1 cellular context compared by ENCODE assay signal in the genomic region with DNA sequence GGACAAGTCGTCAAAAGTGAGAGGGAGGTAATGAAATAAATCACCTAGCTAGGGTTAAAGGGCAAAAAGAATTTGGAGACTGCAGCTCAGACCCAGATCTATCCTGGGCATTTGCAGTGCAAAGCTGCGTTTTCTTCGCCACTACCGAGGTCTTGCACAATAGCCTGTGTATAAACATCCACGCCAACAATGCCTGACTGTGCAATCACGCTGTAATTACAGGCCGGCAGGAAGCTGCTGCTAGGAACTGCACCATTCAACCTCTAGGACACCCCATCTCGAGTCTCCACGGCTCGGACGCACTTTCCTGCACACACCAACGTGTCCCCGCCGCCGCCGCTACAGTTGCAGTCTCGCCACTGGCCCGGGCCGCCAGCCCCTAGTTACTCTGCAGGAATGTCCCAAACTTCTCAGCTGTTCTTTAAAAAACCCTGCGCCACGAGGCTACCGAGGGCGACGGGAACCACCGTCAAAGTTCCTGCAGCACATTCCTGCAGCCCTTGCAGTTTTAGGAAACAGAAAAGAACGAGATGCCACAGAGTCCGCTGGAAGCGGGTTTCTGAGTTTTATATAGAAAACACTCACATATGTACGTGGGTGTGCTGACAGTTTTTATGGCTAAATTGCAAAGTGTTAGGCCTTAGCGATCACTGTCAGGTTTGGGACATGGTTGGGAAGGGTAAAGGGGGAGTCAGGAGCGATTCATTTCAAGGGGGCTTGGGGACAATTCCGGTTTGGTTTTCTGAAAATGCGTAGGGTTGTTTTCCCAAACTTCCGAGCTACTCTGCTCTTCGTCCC.
TF ChIP-seq lines count a peak whose summit lies in the region.

No MANE protein-coding gene starts in this region.

TF ChIP-seq in HepG2, 621 proteins besides CTCF, POLR2A, EP300 and RAD21 (continued from another document and continues in another):
- peak; percentile 74; the same call in 1 of the 2 replicates for TF ChIP-seq KDM3A (CRISPR knock-in tag; IDR thresholded peaks at IDR 0.05; ENCODE audit: low read depth)
- TF ChIP-seq, protein P1, sequence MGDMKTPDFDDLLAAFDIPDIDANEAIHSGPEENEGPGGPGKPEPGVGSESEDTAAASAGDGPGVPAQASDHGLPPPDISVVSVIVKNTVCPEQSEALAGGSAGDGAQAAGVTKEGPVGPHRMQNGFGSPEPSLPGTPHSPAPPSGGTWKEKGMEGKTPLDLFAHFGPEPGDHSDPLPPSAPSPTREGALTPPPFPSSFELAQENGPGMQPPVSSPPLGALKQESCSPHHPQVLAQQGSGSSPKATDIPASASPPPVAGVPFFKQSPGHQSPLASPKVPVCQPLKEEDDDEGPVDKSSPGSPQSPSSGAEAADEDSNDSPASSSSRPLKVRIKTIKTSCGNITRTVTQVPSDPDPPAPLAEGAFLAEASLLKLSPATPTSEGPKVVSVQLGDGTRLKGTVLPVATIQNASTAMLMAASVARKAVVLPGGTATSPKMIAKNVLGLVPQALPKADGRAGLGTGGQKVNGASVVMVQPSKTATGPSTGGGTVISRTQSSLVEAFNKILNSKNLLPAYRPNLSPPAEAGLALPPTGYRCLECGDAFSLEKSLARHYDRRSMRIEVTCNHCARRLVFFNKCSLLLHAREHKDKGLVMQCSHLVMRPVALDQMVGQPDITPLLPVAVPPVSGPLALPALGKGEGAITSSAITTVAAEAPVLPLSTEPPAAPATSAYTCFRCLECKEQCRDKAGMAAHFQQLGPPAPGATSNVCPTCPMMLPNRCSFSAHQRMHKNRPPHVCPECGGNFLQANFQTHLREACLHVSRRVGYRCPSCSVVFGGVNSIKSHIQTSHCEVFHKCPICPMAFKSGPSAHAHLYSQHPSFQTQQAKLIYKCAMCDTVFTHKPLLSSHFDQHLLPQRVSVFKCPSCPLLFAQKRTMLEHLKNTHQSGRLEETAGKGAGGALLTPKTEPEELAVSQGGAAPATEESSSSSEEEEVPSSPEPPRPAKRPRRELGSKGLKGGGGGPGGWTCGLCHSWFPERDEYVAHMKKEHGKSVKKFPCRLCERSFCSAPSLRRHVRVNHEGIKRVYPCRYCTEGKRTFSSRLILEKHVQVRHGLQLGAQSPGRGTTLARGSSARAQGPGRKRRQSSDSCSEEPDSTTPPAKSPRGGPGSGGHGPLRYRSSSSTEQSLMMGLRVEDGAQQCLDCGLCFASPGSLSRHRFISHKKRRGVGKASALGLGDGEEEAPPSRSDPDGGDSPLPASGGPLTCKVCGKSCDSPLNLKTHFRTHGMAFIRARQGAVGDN (CRISPR knock-in tag; IDR thresholded peaks at IDR 0.05) = peak; percentile 86
- peak; percentile 56 for TF ChIP-seq KAT8 (CRISPR knock-in tag; IDR thresholded peaks at IDR 0.05)
- peak; percentile 35; the same call in 1 of the 2 replicates for TF ChIP-seq ZNF143 (CRISPR knock-in tag; IDR thresholded peaks at IDR 0.05)
- TF ChIP-seq HNRNPK (IDR thresholded peaks at IDR 0.05; ENCODE audit: low read depth, low read length, poor library complexity, severe bottlenecking) = no peak
- peak; percentile 86 for TF ChIP-seq ETV5 (CRISPR knock-in tag; IDR thresholded peaks at IDR 0.05; ENCODE audit: borderline replicate concordance)
- TF ChIP-seq SRF (IDR thresholded peaks at IDR 0.05; ENCODE audit: low read depth, low read length) = peak; percentile 39; the same call in 1 of the 2 replicates
- no peak for TF ChIP-seq ZNF879 (CRISPR knock-in tag; IDR thresholded peaks at IDR 0.05)
- no peak for TF ChIP-seq DNMT1 (CRISPR knock-in tag; IDR thresholded peaks at IDR 0.05)
- no peak for TF ChIP-seq ZNF850 (CRISPR knock-in tag; conservative IDR thresholded peaks at IDR 0.05)
- TF ChIP-seq MATR3 (CRISPR knock-in tag; IDR thresholded peaks at IDR 0.05) = no peak
- no peak for TF ChIP-seq ATAD3A (CRISPR knock-in tag; IDR thresholded peaks at IDR 0.05)
- TF ChIP-seq PHF21A (CRISPR knock-in tag; IDR thresholded peaks at IDR 0.05) = peak; percentile 88
- TF ChIP-seq MAF1 (CRISPR knock-in tag; IDR thresholded peaks at IDR 0.05; ENCODE audit: borderline replicate concordance) = no peak
- TF ChIP-seq NR2F1 (CRISPR knock-in tag; IDR thresholded peaks at IDR 0.05) = peak; percentile 47 to 71; a peak in 3 of 4 replicates
- TF ChIP-seq, protein P2, sequence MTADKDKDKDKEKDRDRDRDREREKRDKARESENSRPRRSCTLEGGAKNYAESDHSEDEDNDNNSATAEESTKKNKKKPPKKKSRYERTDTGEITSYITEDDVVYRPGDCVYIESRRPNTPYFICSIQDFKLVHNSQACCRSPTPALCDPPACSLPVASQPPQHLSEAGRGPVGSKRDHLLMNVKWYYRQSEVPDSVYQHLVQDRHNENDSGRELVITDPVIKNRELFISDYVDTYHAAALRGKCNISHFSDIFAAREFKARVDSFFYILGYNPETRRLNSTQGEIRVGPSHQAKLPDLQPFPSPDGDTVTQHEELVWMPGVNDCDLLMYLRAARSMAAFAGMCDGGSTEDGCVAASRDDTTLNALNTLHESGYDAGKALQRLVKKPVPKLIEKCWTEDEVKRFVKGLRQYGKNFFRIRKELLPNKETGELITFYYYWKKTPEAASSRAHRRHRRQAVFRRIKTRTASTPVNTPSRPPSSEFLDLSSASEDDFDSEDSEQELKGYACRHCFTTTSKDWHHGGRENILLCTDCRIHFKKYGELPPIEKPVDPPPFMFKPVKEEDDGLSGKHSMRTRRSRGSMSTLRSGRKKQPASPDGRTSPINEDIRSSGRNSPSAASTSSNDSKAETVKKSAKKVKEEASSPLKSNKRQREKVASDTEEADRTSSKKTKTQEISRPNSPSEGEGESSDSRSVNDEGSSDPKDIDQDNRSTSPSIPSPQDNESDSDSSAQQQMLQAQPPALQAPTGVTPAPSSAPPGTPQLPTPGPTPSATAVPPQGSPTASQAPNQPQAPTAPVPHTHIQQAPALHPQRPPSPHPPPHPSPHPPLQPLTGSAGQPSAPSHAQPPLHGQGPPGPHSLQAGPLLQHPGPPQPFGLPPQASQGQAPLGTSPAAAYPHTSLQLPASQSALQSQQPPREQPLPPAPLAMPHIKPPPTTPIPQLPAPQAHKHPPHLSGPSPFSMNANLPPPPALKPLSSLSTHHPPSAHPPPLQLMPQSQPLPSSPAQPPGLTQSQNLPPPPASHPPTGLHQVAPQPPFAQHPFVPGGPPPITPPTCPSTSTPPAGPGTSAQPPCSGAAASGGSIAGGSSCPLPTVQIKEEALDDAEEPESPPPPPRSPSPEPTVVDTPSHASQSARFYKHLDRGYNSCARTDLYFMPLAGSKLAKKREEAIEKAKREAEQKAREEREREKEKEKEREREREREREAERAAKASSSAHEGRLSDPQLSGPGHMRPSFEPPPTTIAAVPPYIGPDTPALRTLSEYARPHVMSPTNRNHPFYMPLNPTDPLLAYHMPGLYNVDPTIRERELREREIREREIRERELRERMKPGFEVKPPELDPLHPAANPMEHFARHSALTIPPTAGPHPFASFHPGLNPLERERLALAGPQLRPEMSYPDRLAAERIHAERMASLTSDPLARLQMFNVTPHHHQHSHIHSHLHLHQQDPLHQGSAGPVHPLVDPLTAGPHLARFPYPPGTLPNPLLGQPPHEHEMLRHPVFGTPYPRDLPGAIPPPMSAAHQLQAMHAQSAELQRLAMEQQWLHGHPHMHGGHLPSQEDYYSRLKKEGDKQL (CRISPR knock-in tag; IDR thresholded peaks at IDR 0.05; ENCODE audit: low read depth) = no peak
- no peak for TF ChIP-seq ZNF629 (CRISPR knock-in tag; conservative IDR thresholded peaks at IDR 0.05)
- TF ChIP-seq ZNF550 (CRISPR knock-in tag; IDR thresholded peaks at IDR 0.05; ENCODE audit: borderline replicate concordance) = no peak
- no peak for TF ChIP-seq ZNF784 (CRISPR knock-in tag; IDR thresholded peaks at IDR 0.05; ENCODE audit: borderline replicate concordance)
- peak; percentile 68 for TF ChIP-seq PITX1 (CRISPR knock-in tag; IDR thresholded peaks at IDR 0.05)
- TF ChIP-seq SNRNP70 (IDR thresholded peaks at IDR 0.05; ENCODE audit: low read depth, low read length) = no peak
- peak; percentile 78 for TF ChIP-seq PATZ1 (CRISPR knock-in tag; IDR thresholded peaks at IDR 0.05)
- TF ChIP-seq ZSCAN25 (CRISPR knock-in tag; IDR thresholded peaks at IDR 0.05) = peak; percentile 3; the same call in 1 of the 2 replicates
- TF ChIP-seq ATF4 (CRISPR knock-in tag; IDR thresholded peaks at IDR 0.05) = peak in 1 of 2 experiments; percentile 95; a peak in 2 of 4 replicates
- no peak for TF ChIP-seq ARNTL (CRISPR knock-in tag; IDR thresholded peaks at IDR 0.05)
- no peak for TF ChIP-seq SRSF1 (optimal IDR thresholded peaks at IDR 0.05; ENCODE audit: low read depth, low read length)
- peak; percentile 22; the same call in 1 of the 2 replicates for TF ChIP-seq JUN (CRISPR knock-in tag; IDR thresholded peaks at IDR 0.05)
- TF ChIP-seq ZNF414 (CRISPR knock-in tag; IDR thresholded peaks at IDR 0.05) = peak; percentile 72; the same call in 1 of the 2 replicates
- peak; percentile 56; the same call in 1 of the 2 replicates for TF ChIP-seq NFIC (IDR thresholded peaks at IDR 0.05; ENCODE audit: low read length)
- TF ChIP-seq, protein P3, sequence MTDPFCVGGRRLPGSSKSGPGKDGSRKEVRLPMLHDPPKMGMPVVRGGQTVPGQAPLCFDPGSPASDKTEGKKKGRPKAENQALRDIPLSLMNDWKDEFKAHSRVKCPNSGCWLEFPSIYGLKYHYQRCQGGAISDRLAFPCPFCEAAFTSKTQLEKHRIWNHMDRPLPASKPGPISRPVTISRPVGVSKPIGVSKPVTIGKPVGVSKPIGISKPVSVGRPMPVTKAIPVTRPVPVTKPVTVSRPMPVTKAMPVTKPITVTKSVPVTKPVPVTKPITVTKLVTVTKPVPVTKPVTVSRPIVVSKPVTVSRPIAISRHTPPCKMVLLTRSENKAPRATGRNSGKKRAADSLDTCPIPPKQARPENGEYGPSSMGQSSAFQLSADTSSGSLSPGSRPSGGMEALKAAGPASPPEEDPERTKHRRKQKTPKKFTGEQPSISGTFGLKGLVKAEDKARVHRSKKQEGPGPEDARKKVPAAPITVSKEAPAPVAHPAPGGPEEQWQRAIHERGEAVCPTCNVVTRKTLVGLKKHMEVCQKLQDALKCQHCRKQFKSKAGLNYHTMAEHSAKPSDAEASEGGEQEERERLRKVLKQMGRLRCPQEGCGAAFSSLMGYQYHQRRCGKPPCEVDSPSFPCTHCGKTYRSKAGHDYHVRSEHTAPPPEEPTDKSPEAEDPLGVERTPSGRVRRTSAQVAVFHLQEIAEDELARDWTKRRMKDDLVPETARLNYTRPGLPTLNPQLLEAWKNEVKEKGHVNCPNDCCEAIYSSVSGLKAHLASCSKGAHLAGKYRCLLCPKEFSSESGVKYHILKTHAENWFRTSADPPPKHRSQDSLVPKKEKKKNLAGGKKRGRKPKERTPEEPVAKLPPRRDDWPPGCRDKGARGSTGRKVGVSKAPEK (CRISPR knock-in tag; IDR thresholded peaks at IDR 0.05; ENCODE audit: borderline replicate concordance) = no peak
- no peak for TF ChIP-seq ZNF616 (CRISPR knock-in tag; IDR thresholded peaks at IDR 0.05; ENCODE audit: low read depth)
- TF ChIP-seq, protein P4, sequence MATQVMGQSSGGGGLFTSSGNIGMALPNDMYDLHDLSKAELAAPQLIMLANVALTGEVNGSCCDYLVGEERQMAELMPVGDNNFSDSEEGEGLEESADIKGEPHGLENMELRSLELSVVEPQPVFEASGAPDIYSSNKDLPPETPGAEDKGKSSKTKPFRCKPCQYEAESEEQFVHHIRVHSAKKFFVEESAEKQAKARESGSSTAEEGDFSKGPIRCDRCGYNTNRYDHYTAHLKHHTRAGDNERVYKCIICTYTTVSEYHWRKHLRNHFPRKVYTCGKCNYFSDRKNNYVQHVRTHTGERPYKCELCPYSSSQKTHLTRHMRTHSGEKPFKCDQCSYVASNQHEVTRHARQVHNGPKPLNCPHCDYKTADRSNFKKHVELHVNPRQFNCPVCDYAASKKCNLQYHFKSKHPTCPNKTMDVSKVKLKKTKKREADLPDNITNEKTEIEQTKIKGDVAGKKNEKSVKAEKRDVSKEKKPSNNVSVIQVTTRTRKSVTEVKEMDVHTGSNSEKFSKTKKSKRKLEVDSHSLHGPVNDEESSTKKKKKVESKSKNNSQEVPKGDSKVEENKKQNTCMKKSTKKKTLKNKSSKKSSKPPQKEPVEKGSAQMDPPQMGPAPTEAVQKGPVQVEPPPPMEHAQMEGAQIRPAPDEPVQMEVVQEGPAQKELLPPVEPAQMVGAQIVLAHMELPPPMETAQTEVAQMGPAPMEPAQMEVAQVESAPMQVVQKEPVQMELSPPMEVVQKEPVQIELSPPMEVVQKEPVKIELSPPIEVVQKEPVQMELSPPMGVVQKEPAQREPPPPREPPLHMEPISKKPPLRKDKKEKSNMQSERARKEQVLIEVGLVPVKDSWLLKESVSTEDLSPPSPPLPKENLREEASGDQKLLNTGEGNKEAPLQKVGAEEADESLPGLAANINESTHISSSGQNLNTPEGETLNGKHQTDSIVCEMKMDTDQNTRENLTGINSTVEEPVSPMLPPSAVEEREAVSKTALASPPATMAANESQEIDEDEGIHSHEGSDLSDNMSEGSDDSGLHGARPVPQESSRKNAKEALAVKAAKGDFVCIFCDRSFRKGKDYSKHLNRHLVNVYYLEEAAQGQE (IDR thresholded peaks at IDR 0.05; ENCODE audit: borderline replicate concordance in 1 of 2, low read depth in 1 of 2, low read length in 2 of 2) = 0 out of 4 replicates have a peak, but pooled peaks of 1 of the 2 experiments have one; percentile 47
- no peak for TF ChIP-seq ZNF3 (CRISPR knock-in tag; IDR thresholded peaks at IDR 0.05)
